Comparison of ENCODE assay signal across 9 cellular contexts in genomic region chr17:75155191-75155601, GRCh38. TPM values are rescaled to one million over a fixed set of nuclear protein-coding genes. Genes with fewer than 3 reads are reported as not detected.
DNase-seq lines count a peak whose midpoint lies in the region; ATAC-seq, FAIRE-seq and TF ChIP-seq lines count a peak whose summit lies in the region.
"Had no signal": no experiment of that assay in that cellular context is flagged by ENCODE, and none has a peak within 500 bp of the region (broad histone marks: within the 10 kb centered on the region; RNA-seq: fewer than 3 reads in every experiment).

No MANE protein-coding gene starts in this region.

- no peak for TF ChIP-seq POLR2A in K562 (conservative IDR thresholded peaks at IDR 0.05)

- H3K4me1 ChIP-seq in HUES64 (ENCODE audit: insufficient read depth, low read length) (peaks cover 23% of the 10 kb centered on the region), K562 (replicated peaks in 1 of 2; ENCODE audit: control insufficient read depth in 2 of 2, insufficient read depth in 2 of 2, low read length in 2 of 2) (peaks cover 15 to 20% of the 10 kb centered on the region in 2 experiments)
- peaks cover 0 to 18% of the 10 kb centered on the region in 2 donors for H3K4me1 ChIP-seq in naive thymus-derived CD4-positive, alpha-beta T cell (ENCODE audit: control insufficient read depth in 2 of 2, insufficient read depth in 2 of 2, low read length in 2 of 2)

- peaks cover 27% of the 10 kb centered on the region for H3K4me1 Mint-ChIP-seq in CD4-positive, alpha-beta T cell (ENCODE audit: low read depth)
- H3K4me1 Mint-ChIP-seq in naive thymus-derived CD4-positive, alpha-beta T cell: peaks cover 11 to 34% (median 31%) of the 10 kb centered on the region in 7 donors

- peaks cover 46% of the 10 kb centered on the region for H3K79me2 ChIP-seq in K562 (ENCODE audit: control insufficient read depth, insufficient read depth, low read length)

- H3K27ac ChIP-seq in CD4-positive, alpha-beta T cell (ENCODE audit: low read depth, low read length): peak overlapping the region; percentile 45
- H3K27ac ChIP-seq in HUES64 (ENCODE audit: low read depth, low read length) (peak overlapping the region; percentile 68; the same call in 1 of the 2 replicates), K562 (ENCODE audit: extremely low read depth, low read depth, low read length) (peak overlapping the region; percentile 73)
- peak overlapping the region; percentile 80 for H3K27ac ChIP-seq in naive thymus-derived CD4-positive, alpha-beta T cell (ENCODE audit: low read depth, low read length)
- H3K27ac ChIP-seq: brain microvascular endothelial cell had no signal

- H4K20me1 ChIP-seq in K562 (replicated peaks; ENCODE audit: control insufficient read depth, insufficient read depth, low read length): peaks cover 7% of the 10 kb centered on the region; the same call in 1 of the 2 replicates

- H3K27me3 Mint-ChIP-seq in CD4-positive, alpha-beta T cell: no peaks in the 10 kb centered on the region
- H3K27me3 Mint-ChIP-seq in naive thymus-derived CD4-positive, alpha-beta T cell: no peaks in the 10 kb centered on the region

- in situ Hi-C loops in K562 (cut with MboI): no loop called here
- in situ Hi-C loops in G401 (cut with HindIII; ENCODE audit: low sequenced_read_pairs): no loop called here

- peak overlapping the region; percentile 95 for H3K4me2 ChIP-seq in K562 (ENCODE audit: insufficient read depth, low read length)

- DNase-seq in CD4-positive, alpha-beta T cell: no peak
- DNase-seq in K562 (ENCODE audit: extremely low read depth in 1 of 4, low spot score in 3 of 4) (no peak), LoVo (ENCODE audit: low spot score) (no peak), G401 (ENCODE audit: low spot score) (no peak)
- DNase-seq in naive thymus-derived CD4-positive, alpha-beta T cell: peak in 1 of 9 donors; percentile 5
- DNase-seq in stimulated activated naive CD4-positive, alpha-beta T cell treated with Interleukin-2 at 50 U/mL for 16 hours (lab: John Stamatoyannopoulos, UW): no peak

- POLR2A ChIA-PET in CD4-positive, alpha-beta T cell (lab: Charles Lee): interaction anchor here (0.6 to 2.6 kb wide), 16 partner anchors 8 to 134 kb away, joined by 3 to 17 read pairs (median 4); partner anchors contain the start of genes NT5C, SLC16A5 and SLC25A19
- POLR2A ChIA-PET in K562 (lab: Yijun Ruan, JAX): interaction anchor here (0.6 to 4.1 kb wide), 31 partner anchors 8 to 239 kb away, joined by 3 to 55 read pairs (median 5); partner anchors contain the start of genes GGA3, MRPS7, NT5C and NUP85
- POLR2A ChIA-PET in naive thymus-derived CD4-positive, alpha-beta T cell (lab: Charles Lee): interaction anchor here (1.0 to 2.5 kb wide), 10 partner anchors 8 to 118 kb away, joined by 3 to 8 read pairs (median 5); partner anchors contain the start of genes NT5C and SLC16A5

- no TSS peak for BruUV-seq in K562 (replicated peaks; lab: Mats Ljungman, UMichigan)

- CTCF ChIA-PET in CD4-positive, alpha-beta T cell (lab: Charles Lee): interaction anchor here (1.4 to 2.3 kb wide), 4 partner anchors 16 to 47 kb away, joined by 3 to 12 read pairs (median 8); partner anchors contain the start of gene NT5C
- CTCF ChIA-PET in K562 (lab: Yijun Ruan, JAX; ENCODE audit: low intra/inter-chr PET ratio): no interaction called here
- CTCF ChIA-PET in naive thymus-derived CD4-positive, alpha-beta T cell (lab: Charles Lee): no interaction called here

- TF ChIP-seq CTCF in CD4-positive, alpha-beta T cell (IDR thresholded peaks at IDR 0.05): no peak
- no peak for TF ChIP-seq CTCF in K562 (IDR thresholded peaks at IDR 0.05 in 2 of 3, conservative IDR thresholded peaks at IDR 0.05 in 1 of 3; ENCODE audit: insufficient read depth in 2 of 3, low read depth in 1 of 3, low read length in 3 of 3)

- H3K9me3 ChIP-seq in CD4-positive, alpha-beta T cell (ENCODE audit: control insufficient read depth, low read length): no peaks in the 10 kb centered on the region
- H3K9me3 ChIP-seq in HUES64 (ENCODE audit: insufficient read depth, low read depth, low read length) (no peaks in the 10 kb centered on the region), K562 (replicated peaks; ENCODE audit: control insufficient read depth, insufficient read depth, low read depth, low read length) (no peaks in the 10 kb centered on the region)
- no peaks in the 10 kb centered on the region for H3K9me3 ChIP-seq in naive thymus-derived CD4-positive, alpha-beta T cell (ENCODE audit: control insufficient read depth in 2 of 3, low read length in 3 of 3)

- no peaks in the 10 kb centered on the region for H3K36me3 ChIP-seq in HUES64 (ENCODE audit: insufficient read depth, low read length)
- H3K36me3 ChIP-seq in K562 (ENCODE audit: control insufficient read depth, insufficient read depth, low read length): peaks cover 12% of the 10 kb centered on the region
- peaks cover 0 to 6% (median 0%) of the 10 kb centered on the region in 3 experiments for H3K36me3 ChIP-seq in naive thymus-derived CD4-positive, alpha-beta T cell (ENCODE audit: control insufficient read depth in 2 of 3, insufficient read depth in 3 of 3, low read length in 3 of 3)
- H3K36me3 ChIP-seq: brain microvascular endothelial cell had no signal

- no peaks in the 10 kb centered on the region for H3K9me1 ChIP-seq in K562 (ENCODE audit: control insufficient read depth, insufficient read depth, low read length)

- 78% methylated on average over 2 of the region's 3 CpGs for WGBS in HUES64
- WGBS in K562 (ENCODE audit: insufficient coverage, low coverage, missing lambda C conversion rate): 63% methylated on average over 3 of the region's 3 CpGs

- H3K9ac ChIP-seq in HUES64 (ENCODE audit: low read depth, low read length) (0 out of 2 replicates have a peak overlapping the region, but pooled peaks have one; percentile 0), K562 (ENCODE audit: insufficient read depth in 1 of 2, low read depth in 2 of 2, low read length in 2 of 2) (peak overlapping the region in 1 of 2 experiments; percentile 66; a peak in 3 of 4 replicates)

- no peak for TF ChIP-seq EP300 in K562 (IDR thresholded peaks at IDR 0.05; ENCODE audit: low read length)

- intact Hi-C loops in CD4-positive, alpha-beta T cell (cut with DNase I, micrococcal nuclease): no loop called here
- intact Hi-C loops in K562 (cut with micrococcal nuclease): no loop called here
- intact Hi-C loops in naive thymus-derived CD4-positive, alpha-beta T cell (cut with micrococcal nuclease): no loop called here

- H3K4me3 ChIP-seq in HUES64 (ENCODE audit: low read length) (peak overlapping the region; percentile 45), K562 (no peak overlapping the region)
- no peak overlapping the region for H3K4me3 ChIP-seq in naive thymus-derived CD4-positive, alpha-beta T cell (ENCODE audit: low read length)

- peak overlapping the region; percentile 79 for H3K27ac Mint-ChIP-seq in CD4-positive, alpha-beta T cell
- peak overlapping the region in 8 of 9 donors; percentile 83 to 96 (median 91) for H3K27ac Mint-ChIP-seq in naive thymus-derived CD4-positive, alpha-beta T cell

- ATAC-seq in CD4-positive, alpha-beta T cell (ENCODE audit: poor library complexity): no peak
- ATAC-seq in K562 (no peak), GM21717 (IDR thresholded peaks at IDR 0.05; ENCODE audit: unreplicated experiment) (no peak)
- ATAC-seq in naive thymus-derived CD4-positive, alpha-beta T cell: no peak

- peaks cover 23% of the 10 kb centered on the region for H3K36me3 Mint-ChIP-seq in CD4-positive, alpha-beta T cell (ENCODE audit: low read depth)
- H3K36me3 Mint-ChIP-seq in naive thymus-derived CD4-positive, alpha-beta T cell: peaks cover 0 to 7% (median 0%) of the 10 kb centered on the region in 5 donors

- peak overlapping the region; percentile 91 for H2AFZ ChIP-seq in K562 (ENCODE audit: low read depth, low read length)

- no peak for TF ChIP-seq RAD21 in K562 (CRISPR knock-in tag; conservative IDR thresholded peaks at IDR 0.05 in 1 of 2, IDR thresholded peaks at IDR 0.05 in 1 of 2)

- H3K4me3 Mint-ChIP-seq in CD4-positive, alpha-beta T cell: peak overlapping the region; percentile 85
- H3K4me3 Mint-ChIP-seq in naive thymus-derived CD4-positive, alpha-beta T cell: peak overlapping the region in 9 of 10 donors; percentile 49 to 96 (median 92)

- H3K27me3 ChIP-seq in CD4-positive, alpha-beta T cell (ENCODE audit: control insufficient read depth, insufficient read depth, low read length): no peaks in the 10 kb centered on the region
- H3K27me3 ChIP-seq in HUES64 (ENCODE audit: insufficient read depth, low read length) (no peaks in the 10 kb centered on the region), K562 (ENCODE audit: control insufficient read depth in 2 of 2, insufficient read depth in 2 of 2, low read length in 2 of 2) (no peaks in the 10 kb centered on the region)
- H3K27me3 ChIP-seq in naive thymus-derived CD4-positive, alpha-beta T cell (ENCODE audit: control insufficient read depth in 2 of 2, insufficient read depth in 2 of 2, low read length in 2 of 2): no peaks in the 10 kb centered on the region
- H3K27me3 ChIP-seq: brain microvascular endothelial cell had no signal

- no peaks in the 10 kb centered on the region for H3K9me3 Mint-ChIP-seq in CD4-positive, alpha-beta T cell
- peaks cover 0 to 5% (median 0%) of the 10 kb centered on the region in 11 donors for H3K9me3 Mint-ChIP-seq in naive thymus-derived CD4-positive, alpha-beta T cell

- FAIRE-seq in K562 (lab: Jason Lieb, UNC): no peak

RNA-seq across cellular contexts. Expression of gene JPT1, which starts 0.9 kb away (rescaled TPM):
- 10 to 100 TPM; 21.3 to 25.5 TPM for total RNA-seq in CD4-positive, alpha-beta T cell
- 301 TPM for polyA plus RNA-seq in HUES64 (2013, experiment 1 of 2)
- 296 TPM for polyA plus RNA-seq in HUES64 (2013, experiment 2 of 2)
- total RNA-seq in K562 (2011; cell fraction: chromatin; rRNA removed; ENCODE audit: low replicate concordance): 60.0 and 81.0 TPM in 2 replicates
- total RNA-seq in K562 (2011; cell fraction: nucleolus; rRNA removed): 77.1 and 90.4 TPM in 2 replicates
- total RNA-seq in K562 (2011; cell fraction: nucleoplasm; rRNA removed): 68.9 and 75.0 TPM in 2 replicates
- total RNA-seq in K562 (2014; rRNA removed) (131 and 132 TPM in 2 replicates), K562 (2014; rRNA removed; fragmentation: Illumina TruSeq; extraction: Trizol) (168 and 185 TPM in 2 replicates), K562 (2015; rRNA removed; fragmentation: Illumina TruSeq; extraction: Trizol) (290 and 292 TPM in 2 replicates), K562 (2021) (243 and 245 TPM in 2 replicates)
- polyA plus RNA-seq in K562 (2011; rRNA removed) (54.0 and 56.7 TPM in 2 replicates), K562 (2014; fragmentation: Illumina TruSeq; extraction: Trizol) (276 and 277 TPM in 2 replicates), K562 (2014; fragmentation: Nextera tagmentation; extraction: Ambion mirVana) (10 to 100 TPM; 67.8 to 77.7 TPM), K562 (2014; rRNA removed) (144 and 237 TPM in 2 replicates)
- 112 and 122 TPM in 2 replicates for polyA plus RNA-seq in K562 (2011; cell fraction: cytosol; rRNA removed)
- polyA plus RNA-seq in K562 (2011; cell fraction: nucleus; rRNA removed): 68.8 and 82.6 TPM in 2 replicates
- 165 and 353 TPM in 2 replicates for polyA plus RNA-seq in K562 (2012)
- 46.8 and 55.1 TPM in 2 replicates for polyA minus RNA-seq in K562 (2011; rRNA and poly(A)+ RNA removed)
- 131 and 146 TPM in 2 replicates for polyA minus RNA-seq in K562 (2011; cell fraction: cytosol; rRNA and poly(A)+ RNA removed)
- 35.1 and 49.8 TPM in 2 replicates for polyA minus RNA-seq in K562 (2011; cell fraction: nucleus; rRNA and poly(A)+ RNA removed)
- total RNA-seq in naive thymus-derived CD4-positive, alpha-beta T cell: 100 to 1,000 TPM in 1 of 5 experiments, 10 to 100 TPM in 4; 12.3 to 227 (median 29.3) TPM
- polyA plus RNA-seq in naive thymus-derived CD4-positive, alpha-beta T cell: 10 to 100 TPM; 70.0 to 72.3 TPM
- total RNA-seq in G401 (2014; rRNA removed; shearing (Covaris generic)): 199 and 235 TPM in 2 replicates

RNA-seq across cellular contexts. Expression of gene NT5C, which starts 23.7 kb away (rescaled TPM):
- 10 to 100 TPM; 14.1 to 16.1 TPM for total RNA-seq in CD4-positive, alpha-beta T cell
- polyA plus RNA-seq in HUES64 (2013, experiment 1 of 2): 57.4 TPM
- polyA plus RNA-seq in HUES64 (2013, experiment 2 of 2): 57.9 TPM
- total RNA-seq in K562 (2011; cell fraction: chromatin; rRNA removed; ENCODE audit: low replicate concordance): 23.9 and 63.5 TPM in 2 replicates
- 83.5 and 103 TPM in 2 replicates for total RNA-seq in K562 (2011; cell fraction: nucleolus; rRNA removed)
- total RNA-seq in K562 (2011; cell fraction: nucleoplasm; rRNA removed): 34.3 and 56.2 TPM in 2 replicates
- total RNA-seq in K562 (2014; rRNA removed) (150 and 205 TPM in 2 replicates), K562 (2014; rRNA removed; fragmentation: Illumina TruSeq; extraction: Trizol) (21.5 and 31.6 TPM in 2 replicates), K562 (2015; rRNA removed; fragmentation: Illumina TruSeq; extraction: Trizol) (55.3 and 56.6 TPM in 2 replicates), K562 (2021) (94.3 and 95.0 TPM in 2 replicates)
- polyA plus RNA-seq in K562 (2011; rRNA removed) (45.0 and 55.6 TPM in 2 replicates), K562 (2014; fragmentation: Illumina TruSeq; extraction: Trizol) (31.0 and 40.2 TPM in 2 replicates), K562 (2014; fragmentation: Nextera tagmentation; extraction: Ambion mirVana) (1 to 10 TPM; 2.9 to 5.0 TPM), K562 (2014; rRNA removed) (167 and 175 TPM in 2 replicates)
- 71.8 and 135 TPM in 2 replicates for polyA plus RNA-seq in K562 (2011; cell fraction: cytosol; rRNA removed)
- polyA plus RNA-seq in K562 (2011; cell fraction: nucleus; rRNA removed): 170 and 227 TPM in 2 replicates
- polyA plus RNA-seq in K562 (2012): 54.2 and 75.4 TPM in 2 replicates
- 6.2 and 7.8 TPM in 2 replicates for polyA minus RNA-seq in K562 (2011; rRNA and poly(A)+ RNA removed)
- polyA minus RNA-seq in K562 (2011; cell fraction: cytosol; rRNA and poly(A)+ RNA removed): 10.3 and 17.4 TPM in 2 replicates
- polyA minus RNA-seq in K562 (2011; cell fraction: nucleus; rRNA and poly(A)+ RNA removed): 41.6 and 46.9 TPM in 2 replicates
- 10 to 100 TPM; 23.4 to 54.8 (median 37.5) TPM for total RNA-seq in naive thymus-derived CD4-positive, alpha-beta T cell
- 10 to 100 TPM; 31.1 to 33.1 TPM for polyA plus RNA-seq in naive thymus-derived CD4-positive, alpha-beta T cell
- 104 and 142 TPM in 2 replicates for total RNA-seq in G401 (2014; rRNA removed; shearing (Covaris generic))

RNA-seq across cellular contexts. Expression of gene SUMO2, which starts 27.6 kb away (rescaled TPM):
- total RNA-seq in CD4-positive, alpha-beta T cell: 100 to 1,000 TPM; 207 to 228 TPM
- 510 TPM for polyA plus RNA-seq in HUES64 (2013, experiment 1 of 2)
- 550 TPM for polyA plus RNA-seq in HUES64 (2013, experiment 2 of 2)
- 15.8 and 22.4 TPM in 2 replicates for total RNA-seq in K562 (2011; cell fraction: chromatin; rRNA removed; ENCODE audit: low replicate concordance)
- total RNA-seq in K562 (2011; cell fraction: nucleolus; rRNA removed): 14.9 and 18.3 TPM in 2 replicates
- 30.7 and 43.9 TPM in 2 replicates for total RNA-seq in K562 (2011; cell fraction: nucleoplasm; rRNA removed)
- 170 and 203 TPM in 2 replicates for total RNA-seq in K562 (2014; rRNA removed)
- total RNA-seq in K562 (2014; rRNA removed; fragmentation: Illumina TruSeq; extraction: Trizol): 379 and 441 TPM in 2 replicates
- 361 and 419 TPM in 2 replicates for total RNA-seq in K562 (2015; rRNA removed; fragmentation: Illumina TruSeq; extraction: Trizol)
- 511 and 520 TPM in 2 replicates for total RNA-seq in K562 (2021)
- polyA plus RNA-seq in K562 (2011; rRNA removed): 414 and 505 TPM in 2 replicates
- polyA plus RNA-seq in K562 (2011; cell fraction: cytosol; rRNA removed): 43.5 and 104 TPM in 2 replicates
- 60.3 and 118 TPM in 2 replicates for polyA plus RNA-seq in K562 (2011; cell fraction: nucleus; rRNA removed)
- 290 and 393 TPM in 2 replicates for polyA plus RNA-seq in K562 (2012)
- polyA plus RNA-seq in K562 (2014; fragmentation: Illumina TruSeq; extraction: Trizol): 233 and 262 TPM in 2 replicates
- 100 to 1,000 TPM; 570 to 733 TPM for polyA plus RNA-seq in K562 (2014; fragmentation: Nextera tagmentation; extraction: Ambion mirVana)
- polyA plus RNA-seq in K562 (2014; rRNA removed): 157 and 222 TPM in 2 replicates
- 133 and 157 TPM in 2 replicates for polyA minus RNA-seq in K562 (2011; rRNA and poly(A)+ RNA removed)
- polyA minus RNA-seq in K562 (2011; cell fraction: cytosol; rRNA and poly(A)+ RNA removed): 208 and 214 TPM in 2 replicates
- 9.2 and 28.8 TPM in 2 replicates for polyA minus RNA-seq in K562 (2011; cell fraction: nucleus; rRNA and poly(A)+ RNA removed)
- 100 to 1,000 TPM; 201 to 494 (median 247) TPM for total RNA-seq in naive thymus-derived CD4-positive, alpha-beta T cell
- polyA plus RNA-seq in naive thymus-derived CD4-positive, alpha-beta T cell: 100 to 1,000 TPM; 173 to 357 TPM
- 142 and 183 TPM in 2 replicates for total RNA-seq in G401 (2014; rRNA removed; shearing (Covaris generic))

RNA-seq across cellular contexts. Expression of gene ARMC7, which starts 45.4 kb away (rescaled TPM):
- total RNA-seq in CD4-positive, alpha-beta T cell: 1 to 10 TPM; 4.1 to 4.8 TPM
- polyA plus RNA-seq in HUES64 (2013, experiment 1 of 2): 12.4 TPM
- polyA plus RNA-seq in HUES64 (2013, experiment 2 of 2): 11.8 TPM
- 16.9 and 36.5 TPM in 2 replicates for total RNA-seq in K562 (2011; cell fraction: chromatin; rRNA removed; ENCODE audit: low replicate concordance)
- 20.5 and 25.8 TPM in 2 replicates for total RNA-seq in K562 (2011; cell fraction: nucleolus; rRNA removed)
- total RNA-seq in K562 (2011; cell fraction: nucleoplasm; rRNA removed): 16.9 and 19.5 TPM in 2 replicates
- 5.9 and 10.2 TPM in 2 replicates for total RNA-seq in K562 (2014; rRNA removed)
- 4.1 and 5.1 TPM in 2 replicates for total RNA-seq in K562 (2014; rRNA removed; fragmentation: Illumina TruSeq; extraction: Trizol)
- total RNA-seq in K562 (2015; rRNA removed; fragmentation: Illumina TruSeq; extraction: Trizol): 9.5 and 10.1 TPM in 2 replicates
- 15.2 TPM in 2 replicates for total RNA-seq in K562 (2021)
- polyA plus RNA-seq in K562 (2011; rRNA removed): 3.9 and 8.0 TPM in 2 replicates
- 9.1 and 13.1 TPM in 2 replicates for polyA plus RNA-seq in K562 (2011; cell fraction: cytosol; rRNA removed)
- 8.4 and 8.7 TPM in 2 replicates for polyA plus RNA-seq in K562 (2011; cell fraction: nucleus; rRNA removed)
- polyA plus RNA-seq in K562 (2012): 15.4 and 16.8 TPM in 2 replicates
- 8.7 and 12.7 TPM in 2 replicates for polyA plus RNA-seq in K562 (2014; fragmentation: Illumina TruSeq; extraction: Trizol)
- polyA plus RNA-seq in K562 (2014; fragmentation: Nextera tagmentation; extraction: Ambion mirVana): 1 to 10 TPM; 1.4 to 2.8 TPM
- 5.9 and 8.9 TPM in 2 replicates for polyA plus RNA-seq in K562 (2014; rRNA removed)
- 8.0 and 8.3 TPM in 2 replicates for polyA minus RNA-seq in K562 (2011; rRNA and poly(A)+ RNA removed)
- 8.3 and 9.9 TPM in 2 replicates for polyA minus RNA-seq in K562 (2011; cell fraction: cytosol; rRNA and poly(A)+ RNA removed)
- 6.9 and 11.7 TPM in 2 replicates for polyA minus RNA-seq in K562 (2011; cell fraction: nucleus; rRNA and poly(A)+ RNA removed)
- total RNA-seq in naive thymus-derived CD4-positive, alpha-beta T cell: 10 to 100 TPM in 4 of 5 experiments, 1 to 10 TPM in 1; 5.8 to 18.9 (median 17.8) TPM
- 1 to 10 TPM; 1.8 to 4.4 TPM for polyA plus RNA-seq in naive thymus-derived CD4-positive, alpha-beta T cell
- 10.5 and 13.6 TPM in 2 replicates for total RNA-seq in G401 (2014; rRNA removed; shearing (Covaris generic))

RNA-seq across cellular contexts. Expression of gene NUP85, which starts 50.3 kb away (rescaled TPM):
- 10 to 100 TPM; 84.7 to 89.2 TPM for total RNA-seq in CD4-positive, alpha-beta T cell
- polyA plus RNA-seq in HUES64 (2013, experiment 1 of 2): 64.5 TPM
- 66.4 TPM for polyA plus RNA-seq in HUES64 (2013, experiment 2 of 2)
- 303 and 492 TPM in 2 replicates for total RNA-seq in K562 (2011; cell fraction: chromatin; rRNA removed; ENCODE audit: low replicate concordance)
- total RNA-seq in K562 (2011; cell fraction: nucleolus; rRNA removed): 243 and 287 TPM in 2 replicates
- total RNA-seq in K562 (2011; cell fraction: nucleoplasm; rRNA removed): 239 and 282 TPM in 2 replicates
- 50.2 and 52.4 TPM in 2 replicates for total RNA-seq in K562 (2014; rRNA removed)
- total RNA-seq in K562 (2014; rRNA removed; fragmentation: Illumina TruSeq; extraction: Trizol): 99.8 and 115 TPM in 2 replicates
- 77.1 and 81.2 TPM in 2 replicates for total RNA-seq in K562 (2015; rRNA removed; fragmentation: Illumina TruSeq; extraction: Trizol)
- total RNA-seq in K562 (2021): 121 and 127 TPM in 2 replicates
- polyA plus RNA-seq in K562 (2011; rRNA removed): 128 and 135 TPM in 2 replicates
- 184 and 192 TPM in 2 replicates for polyA plus RNA-seq in K562 (2011; cell fraction: cytosol; rRNA removed)
- 521 and 638 TPM in 2 replicates for polyA plus RNA-seq in K562 (2011; cell fraction: nucleus; rRNA removed)
- 56.6 and 88.3 TPM in 2 replicates for polyA plus RNA-seq in K562 (2012)
- 82.2 and 83.7 TPM in 2 replicates for polyA plus RNA-seq in K562 (2014; fragmentation: Illumina TruSeq; extraction: Trizol)
- 100 to 1,000 TPM; 156 to 177 TPM for polyA plus RNA-seq in K562 (2014; fragmentation: Nextera tagmentation; extraction: Ambion mirVana)
- polyA plus RNA-seq in K562 (2014; rRNA removed): 110 and 116 TPM in 2 replicates
- 62.4 and 87.2 TPM in 2 replicates for polyA minus RNA-seq in K562 (2011; rRNA and poly(A)+ RNA removed)
- 45.2 and 54.1 TPM in 2 replicates for polyA minus RNA-seq in K562 (2011; cell fraction: cytosol; rRNA and poly(A)+ RNA removed)
- polyA minus RNA-seq in K562 (2011; cell fraction: nucleus; rRNA and poly(A)+ RNA removed): 79.4 and 108 TPM in 2 replicates
- 100 to 1,000 TPM in 2 of 5 experiments, 10 to 100 TPM in 3; 96.3 to 143 (median 99.2) TPM for total RNA-seq in naive thymus-derived CD4-positive, alpha-beta T cell
- polyA plus RNA-seq in naive thymus-derived CD4-positive, alpha-beta T cell: 10 to 100 TPM; 21.0 to 57.3 TPM
- 80.2 and 86.3 TPM in 2 replicates for total RNA-seq in G401 (2014; rRNA removed; shearing (Covaris generic))
